In genomic region chr5:163463063-163463435, GRCh38 we compare ENCODE assay signal across 14 cellular contexts. TPM values are rescaled to one million over a fixed set of nuclear protein-coding genes. Genes with fewer than 3 reads are reported as not detected.
DNase-seq lines count a peak whose midpoint lies in the region; ATAC-seq, FAIRE-seq and TF ChIP-seq lines count a peak whose summit lies in the region.
"Had no signal": no experiment of that assay in that cellular context is flagged by ENCODE, and none has a peak within 500 bp of the region (broad histone marks: within the 10 kb centered on the region; RNA-seq: fewer than 3 reads in every experiment).

No MANE protein-coding gene starts in this region.

- peak overlapping the region; percentile 93 for H3K4me2 ChIP-seq in SU-DHL-6 (ENCODE audit: low read depth, low read length, poor library complexity, severe bottlenecking)
- H3K4me2 ChIP-seq in neural progenitor cell = peak overlapping the region; percentile 79

- H3K27me3 ChIP-seq in SU-DHL-6 (ENCODE audit: low read length) (no peaks in the 10 kb centered on the region), neural progenitor cell (no peaks in the 10 kb centered on the region), small intestine (ENCODE audit: control insufficient read depth in 2 of 2, insufficient read depth in 2 of 2, low read length in 2 of 2) (no peaks in the 10 kb centered on the region)
- H3K27me3 ChIP-seq: dorsolateral prefrontal cortex, heart right ventricle had no signal

- no peak for FAIRE-seq in small intestine (lab: Jason Lieb, UNC)
- FAIRE-seq: pancreas had no signal

- peaks cover 30% of the 10 kb centered on the region for H3K36me3 Mint-ChIP-seq in activated CD8-positive, alpha-beta memory T cell treated with anti-CD3 and anti-CD28 coated beads, Interleukin-2, amount 10 ng/mL, durations not matched to agents 7 days and 5 days
- H3K36me3 Mint-ChIP-seq in neural progenitor cell = peaks cover 3% of the 10 kb centered on the region
- H3K36me3 Mint-ChIP-seq: activated naive CD8-positive, alpha-beta T cell had no signal

- H3K4me3 ChIP-seq in SU-DHL-6 (ENCODE audit: insufficient read depth, low read length, poor library complexity, severe bottlenecking) = peak overlapping the region; percentile 51
- peak overlapping the region; percentile 2 for H3K4me3 ChIP-seq in neural progenitor cell
- no peak overlapping the region for H3K4me3 ChIP-seq in small intestine (ENCODE audit: low read depth in 1 of 2, low read length in 2 of 2)
- H3K4me3 ChIP-seq: dorsolateral prefrontal cortex, heart right ventricle, pancreas had no signal

- peaks cover 18% of the 10 kb centered on the region for H3K4me1 ChIP-seq in neural progenitor cell
- peaks cover 0 to 2% of the 10 kb centered on the region in 2 donors for H3K4me1 ChIP-seq in small intestine (ENCODE audit: control insufficient read depth in 2 of 2, insufficient read depth in 1 of 2, low read depth in 1 of 2, low read length in 1 of 2)

- H3K9me2 ChIP-seq in SU-DHL-6 (replicated peaks; ENCODE audit: insufficient read depth, low read length) = no peaks in the 10 kb centered on the region

- peaks cover 3% of the 10 kb centered on the region for H3K27me3 Mint-ChIP-seq in activated CD8-positive, alpha-beta memory T cell treated with anti-CD3 and anti-CD28 coated beads, Interleukin-2, amount 10 ng/mL, durations not matched to agents 7 days and 5 days
- H3K27me3 Mint-ChIP-seq in neural progenitor cell (ENCODE audit: insufficient read depth, low read depth) = peaks cover 4% of the 10 kb centered on the region
- H3K27me3 Mint-ChIP-seq: activated naive CD8-positive, alpha-beta T cell; stimulated activated naive CD8-positive, alpha-beta T cell treated with anti-CD3 and anti-CD28 coated beads, Interleukin-15, amount 100 ng/mL, for 72 hours had no signal

- peaks cover 27% of the 10 kb centered on the region for H3K4me1 Mint-ChIP-seq in activated CD8-positive, alpha-beta memory T cell treated with anti-CD3 and anti-CD28 coated beads, Interleukin-2, amount 10 ng/mL, durations not matched to agents 7 days and 5 days
- H3K4me1 Mint-ChIP-seq in neural progenitor cell = peaks cover 16% of the 10 kb centered on the region

- H3K9ac ChIP-seq in SU-DHL-6 (ENCODE audit: low read length) = peak overlapping the region; percentile 94
- no peak overlapping the region for H3K9ac ChIP-seq in neural progenitor cell

- no peaks in the 10 kb centered on the region for H3K9me3 Mint-ChIP-seq in activated CD8-positive, alpha-beta memory T cell treated with anti-CD3 and anti-CD28 coated beads, Interleukin-2, amount 10 ng/mL, durations not matched to agents 7 days and 5 days (ENCODE audit: low read depth)
- H3K9me3 Mint-ChIP-seq in neural progenitor cell = no peaks in the 10 kb centered on the region
- H3K9me3 Mint-ChIP-seq: stimulated activated naive CD8-positive, alpha-beta T cell treated with anti-CD3 and anti-CD28 coated beads, Interleukin-15, amount 100 ng/mL, for 72 hours had no signal

- TF ChIP-seq CTCF in SU-DHL-6 (IDR thresholded peaks at IDR 0.05; ENCODE audit: insufficient read depth, low read length, poor library complexity, severe bottlenecking) (no peak), neural progenitor cell (IDR thresholded peaks at IDR 0.05) (no peak)

- H3K27ac ChIP-seq in SU-DHL-6 (ENCODE audit: low read depth, low read length) (peak overlapping the region; percentile 93), neural progenitor cell (no peak overlapping the region), small intestine (ENCODE audit: low read depth in 1 of 2, low read length in 1 of 2) (no peak overlapping the region)
- H3K27ac ChIP-seq: pancreas had no signal

- H3K9me3 ChIP-seq in SU-DHL-6 (ENCODE audit: insufficient read depth, low read length) = no peaks in the 10 kb centered on the region
- no peaks in the 10 kb centered on the region for H3K9me3 ChIP-seq in neural progenitor cell (ENCODE audit: low read depth)
- no peaks in the 10 kb centered on the region for H3K9me3 ChIP-seq in small intestine (ENCODE audit: control insufficient read depth, low read depth)
- H3K9me3 ChIP-seq: heart right ventricle, pancreas had no signal

- H3F3A ChIP-seq in SU-DHL-6 (ENCODE audit: insufficient read depth) (peaks cover 28% of the 10 kb centered on the region), neural progenitor cell (ENCODE audit: low read depth) (peaks cover 37% of the 10 kb centered on the region)

- ATAC-seq in activated CD8-positive, alpha-beta memory T cell treated with anti-CD3 and anti-CD28 coated beads, Interleukin-2, amount 10 ng/mL, durations not matched to agents 7 days and 5 days = no peak
- ATAC-seq in Right ventricle myocardium inferior = no peak
- ATAC-seq: heart right ventricle; pancreas; stimulated activated naive CD8-positive, alpha-beta T cell treated with anti-CD3 and anti-CD28 coated beads, Interleukin-15, amount 100 ng/mL, for 72 hours had no signal

- peak overlapping the region; percentile 100 for H3K27ac Mint-ChIP-seq in activated CD8-positive, alpha-beta memory T cell treated with anti-CD3 and anti-CD28 coated beads, Interleukin-2, amount 10 ng/mL, durations not matched to agents 7 days and 5 days
- no peak overlapping the region for H3K27ac Mint-ChIP-seq in neural progenitor cell

- peak overlapping the region; percentile 15 for H3K4me3 Mint-ChIP-seq in activated CD8-positive, alpha-beta memory T cell treated with anti-CD3 and anti-CD28 coated beads, Interleukin-2, amount 10 ng/mL, durations not matched to agents 7 days and 5 days
- H3K4me3 Mint-ChIP-seq in neural progenitor cell = no peak overlapping the region

- CTCF ChIA-PET in activated CD8-positive, alpha-beta memory T cell treated with anti-CD3 and anti-CD28 coated beads, Interleukin-2, amount 10 ng/mL, durations not matched to agents 7 days and 5 days (lab: Charles Lee) = interaction anchor here (0.8 to 1.0 kb wide), 2 partner anchors 8 to 15 kb away, joined by 3 to 4 read pairs; no protein-coding TSS in a partner anchor

- H3K79me2 ChIP-seq in SU-DHL-6 (ENCODE audit: insufficient read depth, low read length) = peaks cover 59% of the 10 kb centered on the region
- H3K79me2 ChIP-seq in neural progenitor cell (ENCODE audit: low read depth) = peaks cover 77% of the 10 kb centered on the region

- no peak for DNase-seq in activated CD8-positive, alpha-beta memory T cell treated with anti-CD3 and anti-CD28 coated beads, Interleukin-2, amount 10 ng/mL, durations not matched to agents 7 days and 5 days
- DNase-seq in activated CD8-positive, alpha-beta memory T cell treated with anti-CD3 and anti-CD28 coated beads for 24 hours = no peak
- DNase-seq in neural progenitor cell (ENCODE audit: low spot score) = no peak
- DNase-seq in small intestine = no peak
- no peak for DNase-seq in Right ventricle myocardium inferior (ENCODE audit: missing footprints)
- DNase-seq: dorsolateral prefrontal cortex; heart right ventricle; NCI-H1105; NCI-H510A; pancreas; SIG-M5; stimulated activated naive CD8-positive, alpha-beta T cell treated with anti-CD3 and anti-CD28 coated beads, Interleukin-15, amount 100 ng/mL, for 72 hours had no signal

- H4K20me1 ChIP-seq in SU-DHL-6 (ENCODE audit: low read depth, low read length) (no peaks in the 10 kb centered on the region), neural progenitor cell (ENCODE audit: low read depth) (no peaks in the 10 kb centered on the region)

- peaks cover 12% of the 10 kb centered on the region for H3K36me3 ChIP-seq in SU-DHL-6 (ENCODE audit: low read length)
- H3K36me3 ChIP-seq in neural progenitor cell = peaks cover 23% of the 10 kb centered on the region
- no peaks in the 10 kb centered on the region for H3K36me3 ChIP-seq in small intestine (ENCODE audit: control insufficient read depth in 2 of 2, insufficient read depth in 2 of 2, low read length in 2 of 2)
- H3K36me3 ChIP-seq: pancreas had no signal

- H2AFZ ChIP-seq in SU-DHL-6 (ENCODE audit: low read depth, low read length, severe bottlenecking) (no peak overlapping the region), neural progenitor cell (replicated peaks) (no peak overlapping the region)

- intact Hi-C loops in Right ventricle myocardium inferior (cut with DNase I) = no loop called here

RNA-seq across cellular contexts. Expression of gene HMMR, which starts 2.6 kb away (rescaled TPM):
- total RNA-seq in activated CD8-positive, alpha-beta memory T cell treated with anti-CD3 and anti-CD28 coated beads, Interleukin-2, amount 10 ng/mL, durations not matched to agents 7 days and 5 days = 10 to 100 TPM; 82.2 to 87.7 TPM
- total RNA-seq in neural progenitor cell (ENCODE audit: low replicate concordance) (144 and 225 TPM in 2 replicates), Right ventricle myocardium inferior (0.92 TPM)
- polyA plus RNA-seq in small intestine = 10 to 100 TPM in 1 of 3 donors, 1 to 10 TPM in 2; 1.1 to 22.5 (median 1.3) TPM

RNA-seq across cellular contexts. Expression of gene NUDCD2, which starts 3.1 kb away (rescaled TPM):
- total RNA-seq in activated CD8-positive, alpha-beta memory T cell treated with anti-CD3 and anti-CD28 coated beads, Interleukin-2, amount 10 ng/mL, durations not matched to agents 7 days and 5 days = 10 to 100 TPM; 42.7 to 43.9 TPM
- 30.0 and 68.2 TPM in 2 replicates for total RNA-seq in neural progenitor cell (ENCODE audit: low replicate concordance)
- 10 to 100 TPM in 1 of 3 donors, 1 to 10 TPM in 2; 4.1 to 10.9 (median 4.2) TPM for polyA plus RNA-seq in small intestine
- 11.8 TPM for total RNA-seq in Right ventricle myocardium inferior

RNA-seq across cellular contexts. Expression of gene CCNG1, which starts 25.7 kb away (rescaled TPM):
- 100 to 1,000 TPM; 122 to 144 TPM for total RNA-seq in activated CD8-positive, alpha-beta memory T cell treated with anti-CD3 and anti-CD28 coated beads, Interleukin-2, amount 10 ng/mL, durations not matched to agents 7 days and 5 days
- total RNA-seq in neural progenitor cell (ENCODE audit: low replicate concordance) (593 and 933 TPM in 2 replicates), Right ventricle myocardium inferior (94.2 TPM)
- 100 to 1,000 TPM; 126 to 266 (median 262) TPM for polyA plus RNA-seq in small intestine

RNA-seq across cellular contexts. Expression of gene MAT2B, which starts 42.4 kb away (rescaled TPM):
- total RNA-seq in activated CD8-positive, alpha-beta memory T cell treated with anti-CD3 and anti-CD28 coated beads, Interleukin-2, amount 10 ng/mL, durations not matched to agents 7 days and 5 days = 100 to 1,000 TPM in 1 of 2 experiments, 10 to 100 TPM in 1; 74.1 to 104 TPM
- 44.7 and 69.0 TPM in 2 replicates for total RNA-seq in neural progenitor cell (ENCODE audit: low replicate concordance)
- polyA plus RNA-seq in small intestine = 10 to 100 TPM; 71.5 to 89.9 (median 76.2) TPM
- total RNA-seq in Right ventricle myocardium inferior = 59.1 TPM

Comparison
In these comparisons a context has a peak if more than half of its experiments do, and no peak if none do; other contexts are left out.
1. H3K4me3 ChIP-seq: peak in SU-DHL-6 (single experiment) and neural progenitor cell (single experiment); none in small intestine (0 of 2).
2. RNA of gene HMMR, which starts 2.6 kb away (total RNA-seq): 144 to 225 TPM in neural progenitor cell and 82.2 to 87.7 TPM in activated CD8-positive, alpha-beta memory T cell treated with anti-CD3 and anti-CD28 coated beads, Interleukin-2, amount 10 ng/mL, durations not matched to agents 7 days and 5 days; 0.92 TPM in Right ventricle myocardium inferior (single experiment); every median in the first group is over 10 times any median in the second.